25 cellular contexts compared by ENCODE assay signal in genomic region chr4:148426643-148427042, GRCh38.
"Had no signal": no experiment of that assay in that cellular context is flagged by ENCODE, and none has a peak within 500 bp of the region (broad histone marks: within the 10 kb centered on the region; RNA-seq: fewer than 3 reads in every experiment).

No MANE protein-coding gene starts in this region.

- H3K27ac ChIP-seq: ascending aorta, cardiac muscle cell, coronary artery, dorsolateral prefrontal cortex, gastroesophageal sphincter, hepatocyte, parathyroid adenoma, right atrium auricular region, spleen, suprapubic skin, tibial artery, upper lobe of right lung had no signal

- H2AFZ ChIP-seq: hepatocyte, parathyroid adenoma had no signal

- H3K4me2 ChIP-seq: hepatocyte had no signal

- DNase-seq: activated CD4-positive, alpha-beta memory T cell treated with anti-CD3 and anti-CD28 coated beads for 36 hours; activated CD4-positive, alpha-beta T cell treated with anti-CD3 and anti-CD28 coated beads, Interleukin-2, amount 10 ng/mL, durations not matched to agents 24 days and 14 days; activated CD4-positive, CD25-positive, alpha-beta regulatory T cell treated with anti-CD3 and anti-CD28 coated beads, Interleukin-2, amount 50 U/mL, for 72 hours; activated CD8-positive, alpha-beta memory T cell treated with anti-CD3 and anti-CD28 coated beads, Interleukin-2, amount 50 U/mL, for 4 hours; activated naive CD8-positive, alpha-beta T cell treated with anti-CD3 and anti-CD28 coated beads, Interleukin-2, amount 10 ng/mL, durations not matched to agents 7 days and 5 days; activated T-cell treated with anti-CD3 and anti-CD28 coated beads, Interleukin-2, amount 50 U/mL, for 24 hours; cerebellar nuclear complex; dorsolateral prefrontal cortex; effector memory CD4-positive, alpha-beta T cell; erythroblast; islet precursor cell; left cardiac atrium; left ventricle myocardium superior; spleen; stimulated activated naive CD4-positive, alpha-beta T cell; tibial artery; upper lobe of right lung had no signal

- H3K36me3 ChIP-seq: ascending aorta, cardiac muscle cell, gastroesophageal sphincter, right atrium auricular region, spleen, suprapubic skin, tibial artery, upper lobe of right lung had no signal

- H3K4me1 ChIP-seq: parathyroid adenoma had no signal

- H3K4me3 ChIP-seq: ascending aorta, cardiac muscle cell, coronary artery, dorsolateral prefrontal cortex, gastroesophageal sphincter, hepatocyte, right atrium auricular region, spleen, suprapubic skin, tibial artery, upper lobe of right lung had no signal

- H3K9ac ChIP-seq: parathyroid adenoma had no signal

- H3K27me3 ChIP-seq: ascending aorta, dorsolateral prefrontal cortex, gastroesophageal sphincter, hepatocyte, right atrium auricular region, spleen, suprapubic skin, tibial artery, upper lobe of right lung had no signal

- H3K9me3 ChIP-seq: ascending aorta, gastroesophageal sphincter, right atrium auricular region, spleen, suprapubic skin, tibial artery, upper lobe of right lung had no signal
